15 cellular contexts compared by ENCODE assay signal in genomic region chr15:99137111-99137546, GRCh38. TPM values are rescaled to one million over a fixed set of nuclear protein-coding genes. Genes with fewer than 3 reads are reported as not detected.
DNase-seq lines count a peak whose midpoint lies in the region; ATAC-seq and TF ChIP-seq lines count a peak whose summit lies in the region.
"Had no signal": no experiment of that assay in that cellular context is flagged by ENCODE, and none has a peak within 500 bp of the region (broad histone marks: within the 10 kb centered on the region; RNA-seq: fewer than 3 reads in every experiment).

No MANE protein-coding gene starts in this region.

- DNase-seq in DMS79 (lab: John Stamatoyannopoulos, UW): peak; percentile 77
- peak; percentile 78 to 97 (median 92) for DNase-seq in NCI-H1417 (lab: John Stamatoyannopoulos, UW)
- peak; percentile 86 for DNase-seq in NCI-H748 (lab: John Stamatoyannopoulos, UW; ENCODE audit: unreplicated experiment)
- no peak for DNase-seq in psoas muscle
- no peak for DNase-seq in GF-D8 (lab: John Stamatoyannopoulos, UW)
- DNase-seq in EL: no peak
- DNase-seq in 8988T: no peak
- DNase-seq: AML-193; DMS 273 treated with DMSO at 0.1 percent for 48 hours; kidney; NCI-H1048; pancreas; stimulated activated CD4-positive, alpha-beta T cell treated with anti-CD3 and anti-CD28 coated beads, Interleukin-12 subunit alpha, Interleukin-12 subunit beta, amount 100 ng/mL, for 4 hours had no signal

- H3K27me3 ChIP-seq in psoas muscle (ENCODE audit: insufficient read depth in 3 of 3, low read length in 2 of 3): no peaks in the 10 kb centered on the region
- H3K27me3 ChIP-seq: pancreas had no signal

- H3K4me3 ChIP-seq in psoas muscle: no peak overlapping the region
- H3K4me3 ChIP-seq: pancreas had no signal

- H3K27ac ChIP-seq in psoas muscle: peak overlapping the region; percentile 96
- H3K27ac ChIP-seq: pancreas had no signal

- H3K4me1 ChIP-seq in psoas muscle: peaks cover 43% of the 10 kb centered on the region
- H3K4me1 ChIP-seq: pancreas had no signal

- ATAC-seq in psoas muscle (no peak), HG03571 (IDR thresholded peaks at IDR 0.05; ENCODE audit: unreplicated experiment) (no peak)
- ATAC-seq: HepG2 had no signal

- no peaks in the 10 kb centered on the region for H3K9me3 ChIP-seq in psoas muscle
- H3K9me3 ChIP-seq: pancreas had no signal

- peaks cover 0 to 50% of the 10 kb centered on the region in 2 donors for H3K36me3 ChIP-seq in psoas muscle (ENCODE audit: insufficient read depth in 1 of 2, low read depth in 1 of 2)
- H3K36me3 ChIP-seq: pancreas had no signal

- 50 to 70% (median 65%) methylated on average over 13 of the region's 13 CpGs for WGBS in psoas muscle, 3 donors

- intact Hi-C loops in psoas muscle (cut with DNase I): loop anchor here in 1 of 2 donors (5.0 kb wide), 1 partner anchor 35 kb away; no protein-coding TSS in a partner anchor

- TF ChIP-seq CTCF in psoas muscle (IDR thresholded peaks at IDR 0.05): no peak

RNA-seq across cellular contexts. Expression of gene SYNM, which starts 32.2 kb away (rescaled TPM):
- 100 to 1,000 TPM; 288 to 380 (median 349) TPM for total RNA-seq in psoas muscle
- 100 to 1,000 TPM in 2 of 3 donors, 10 to 100 TPM in 1; 77.5 to 291 (median 121) TPM for polyA plus RNA-seq in psoas muscle

Comparison
In these comparisons a context has a peak if more than half of its experiments do, and no peak if none do; other contexts are left out.
1. DNase-seq: peak in DMS79 (single experiment), NCI-H1417 (3 of 3) and NCI-H748 (single experiment); none in psoas muscle (0 of 2), GF-D8 (single experiment), EL (single experiment) and 8988T (single experiment).